25 cellular contexts compared by ENCODE assay signal in the genomic region with DNA sequence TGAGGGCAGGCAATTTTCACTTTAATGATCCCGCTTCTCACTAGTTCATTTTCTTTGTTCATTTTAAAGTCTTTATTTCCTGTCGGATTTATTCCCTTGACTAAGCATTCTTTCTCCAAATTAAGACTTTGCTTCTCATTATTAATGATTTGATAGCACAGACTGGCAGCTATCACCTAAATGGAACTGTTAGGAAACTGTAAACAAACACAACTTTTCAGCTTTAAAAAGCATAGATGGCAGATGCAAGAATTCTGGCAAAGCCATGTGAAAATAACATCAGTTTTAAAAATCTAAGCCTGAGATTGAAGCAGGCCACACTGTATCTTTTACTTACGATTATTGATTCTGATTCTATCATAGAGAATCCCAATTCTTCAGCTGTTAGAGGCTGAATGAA.
A peak's percentile ranks its signal among the peaks of the same experiment; 100 is the strongest.
DNase-seq lines count a peak whose midpoint lies in the region; ATAC-seq, FAIRE-seq and TF ChIP-seq lines count a peak whose summit lies in the region.
"Had no signal": no experiment of that assay in that cellular context is flagged by ENCODE, and none has a peak within 500 bp of the region (broad histone marks: within the 10 kb centered on the region; RNA-seq: fewer than 3 reads in every experiment).

No MANE protein-coding gene starts in this region.

- TF ChIP-seq EP300 in HepG2 (IDR thresholded peaks at IDR 0.05; ENCODE audit: low read depth in 2 of 2, low read length in 2 of 2), result no peak
- no peak for TF ChIP-seq EP300 in HepG2 (CRISPR knock-in tag; IDR thresholded peaks at IDR 0.05; ENCODE audit: borderline replicate concordance)

- peaks cover 0 to 6% (median 0%) of the 10 kb centered on the region in 4 donors for H3K9me3 ChIP-seq in liver (ENCODE audit: control insufficient read depth in 4 of 4, low read length in 3 of 4)
- no peaks in the 10 kb centered on the region for H3K9me3 ChIP-seq in HepG2 (ENCODE audit: low read length)
- H3K9me3 ChIP-seq in WERI-Rb-1 (ENCODE audit: severe bottlenecking), result no peaks in the 10 kb centered on the region
- H3K9me3 ChIP-seq in right lobe of liver, result no peaks in the 10 kb centered on the region
- H3K9me3 ChIP-seq: A549 had no signal

- no peak overlapping the region for H2AFZ ChIP-seq in HepG2 (ENCODE audit: low read length)

- POLR2A ChIA-PET in HepG2 (lab: Yijun Ruan, JAX), result no interaction called here

- H3K9ac ChIP-seq in liver (ENCODE audit: low read depth in 1 of 2, low read length in 2 of 2), result no peak overlapping the region
- H3K9ac ChIP-seq in HepG2 (ENCODE audit: insufficient read depth, low read depth, low read length), result no peak overlapping the region
- H3K9ac ChIP-seq: BLaER1 treated with 17β-estradiol and CSF1 and Interleukin-3, amounts not matched to agents 10 nM and 100 nM had no signal

- H3K27me3 ChIP-seq in liver (ENCODE audit: control insufficient read depth in 4 of 4, insufficient read depth in 4 of 4, low read length in 3 of 4) (no peaks in the 10 kb centered on the region), HepG2 (ENCODE audit: control insufficient read depth in 1 of 2, insufficient read depth in 2 of 2, low read length in 2 of 2) (no peaks in the 10 kb centered on the region), WERI-Rb-1 (ENCODE audit: insufficient read depth, low read depth, severe bottlenecking) (no peaks in the 10 kb centered on the region), right lobe of liver (no peaks in the 10 kb centered on the region)
- H3K27me3 ChIP-seq: BLaER1 treated with 17β-estradiol and CSF1 and Interleukin-3, amounts not matched to agents 10 nM and 100 nM had no signal

- no peaks in the 10 kb centered on the region for H3K79me2 ChIP-seq in HepG2 (ENCODE audit: insufficient read depth, low read length)

- 60% methylated on average over 3 of the region's 3 CpGs for WGBS in liver
- 11% methylated on average over 3 of the region's 3 CpGs for WGBS in HepG2 (ENCODE audit: low lambda C conversion rate)
- WGBS in right lobe of liver (ENCODE audit: insufficient coverage, low coverage, low lambda C conversion rate, missing lambda C conversion rate), result 59% methylated on average over 3 of the region's 3 CpGs

- FAIRE-seq in HepG2 (lab: Jason Lieb, UNC), result no peak
- FAIRE-seq: A549, GM12878, GM12892, GM18507 had no signal

- H3K4me2 ChIP-seq in HepG2 (ENCODE audit: low read depth, low read length), result no peak overlapping the region
- H3K4me2 ChIP-seq: A549; BLaER1 treated with 17β-estradiol and CSF1 and Interleukin-3, amounts not matched to agents 10 nM and 100 nM had no signal

- H3K4me1 ChIP-seq in liver (ENCODE audit: control insufficient read depth in 4 of 4, insufficient read depth in 4 of 4, low read length in 3 of 4) (peaks cover 0 to 14% (median 7%) of the 10 kb centered on the region in 4 donors), HepG2 (ENCODE audit: insufficient read depth, low read length) (no peaks in the 10 kb centered on the region), right lobe of liver (peaks cover 0 to 4% (median 0%) of the 10 kb centered on the region in 4 donors)
- H3K4me1 ChIP-seq: A549 had no signal

- no peaks in the 10 kb centered on the region for H4K20me1 ChIP-seq in HepG2 (ENCODE audit: insufficient read depth, low read length)
- H4K20me1 ChIP-seq: BLaER1 treated with 17β-estradiol and CSF1 and Interleukin-3, amounts not matched to agents 10 nM and 100 nM had no signal

- CTCF ChIA-PET in HepG2 (lab: Yijun Ruan, JAX; ENCODE audit: low intra/inter-chr PET ratio, low total read pairs), result no interaction called here

- H3K36me3 ChIP-seq in liver (ENCODE audit: control insufficient read depth in 4 of 4, insufficient read depth in 3 of 4, low read depth in 1 of 4, low read length in 3 of 4) (no peaks in the 10 kb centered on the region), HepG2 (replicated peaks in 1 of 2; ENCODE audit: control insufficient read depth in 1 of 2, insufficient read depth in 2 of 2, low read length in 2 of 2) (no peaks in the 10 kb centered on the region), WERI-Rb-1 (no peaks in the 10 kb centered on the region), right lobe of liver (no peaks in the 10 kb centered on the region)

- no peak for TF ChIP-seq POLR2A in HepG2 (IDR thresholded peaks at IDR 0.05; ENCODE audit: insufficient read depth in 1 of 2, low read depth in 2 of 2, low read length in 2 of 2)
- TF ChIP-seq POLR2A in right lobe of liver (IDR thresholded peaks at IDR 0.05), result no peak

- in situ Hi-C loops in HepG2 (cut with HindIII; ENCODE audit: extremely low pct_ligation_motif_present, low pct_unique_long_range_greater_than_20kb), result loop anchor here (25.0 kb wide), 1 partner anchor 722 kb away; no protein-coding TSS in a partner anchor

- TF ChIP-seq CTCF in liver (IDR thresholded peaks at IDR 0.05; ENCODE audit: low read depth, low read length, missing input control) (no peak), HepG2 (CRISPR knock-in tag; IDR thresholded peaks at IDR 0.05) (no peak), WERI-Rb-1 (IDR thresholded peaks at IDR 0.05; ENCODE audit: low read depth, low read length) (no peak), right lobe of liver (IDR thresholded peaks at IDR 0.05) (no peak)

- intact Hi-C loops in HepG2 (cut with micrococcal nuclease; ENCODE audit: unreplicated experiment) (no loop called here), right lobe of liver (cut with DNase I) (no loop called here)

- peak overlapping the region in 1 of 3 donors; percentile 32 for H3K4me3 ChIP-seq in liver (ENCODE audit: low read depth in 1 of 3, low read length in 3 of 3)
- no peak overlapping the region for H3K4me3 ChIP-seq in HepG2 (replicated peaks in 1 of 3; ENCODE audit: insufficient read depth in 1 of 3, low read depth in 2 of 3, low read length in 3 of 3)
- H3K4me3 ChIP-seq in WERI-Rb-1 (ENCODE audit: low read depth, low read length), result no peak overlapping the region
- H3K4me3 ChIP-seq in right lobe of liver, result no peak overlapping the region
- H3K4me3 ChIP-seq: A549; BLaER1 treated with 17β-estradiol and CSF1 and Interleukin-3, amounts not matched to agents 10 nM and 100 nM; GM12878 had no signal

- peak overlapping the region; percentile 61 to 67 for H3K27ac ChIP-seq in liver (ENCODE audit: low read depth in 1 of 2, low read length in 2 of 2)
- no peak overlapping the region for H3K27ac ChIP-seq in HepG2 (ENCODE audit: extremely low read length, insufficient read depth, low read length)
- peak overlapping the region; percentile 43 for H3K27ac ChIP-seq in WERI-Rb-1
- no peak overlapping the region for H3K27ac ChIP-seq in right lobe of liver
- H3K27ac ChIP-seq: 22Rv1; A549; BLaER1 treated with 17β-estradiol and CSF1 and Interleukin-3, amounts not matched to agents 10 nM and 100 nM; C4-2B had no signal

- TF ChIP-seq RAD21 in liver (IDR thresholded peaks at IDR 0.05), result no peak
- TF ChIP-seq RAD21 in HepG2 (CRISPR knock-in tag; IDR thresholded peaks at IDR 0.05), result no peak

- no peak for ATAC-seq in HepG2
- peak in 3 of 4 donors; percentile 41 to 58 (median 51) for ATAC-seq in right lobe of liver
- ATAC-seq in GM21381 (IDR thresholded peaks at IDR 0.05; ENCODE audit: unreplicated experiment), result no peak
- ATAC-seq in GM21515 (IDR thresholded peaks at IDR 0.05; ENCODE audit: unreplicated experiment), result no peak
- ATAC-seq: A549, GM12878 had no signal

- BruUV-seq in HepG2 (replicated peaks; lab: Mats Ljungman, UMichigan), result no TSS peak

- DNase-seq in HepG2 (ENCODE audit: low spot score) (no peak), WERI-Rb-1 (no peak), right lobe of liver (no peak), kidney tubule cell (ENCODE audit: low spot score) (no peak)
- DNase-seq: AML-193; CD4-positive, alpha-beta memory T cell; CD8-positive, alpha-beta memory T cell; COR-L47; DMS 273 treated with DMSO at 0.1 percent for 48 hours; DMS153; DMS53; DMS79; DND-41; EL; GDM1 had no signal

TF ChIP-seq in liver, 16 proteins besides CTCF, POLR2A, EP300 and RAD21 (continues in another document):
- no peak for TF ChIP-seq YY1 (IDR thresholded peaks at IDR 0.05)
- TF ChIP-seq, protein P1, sequence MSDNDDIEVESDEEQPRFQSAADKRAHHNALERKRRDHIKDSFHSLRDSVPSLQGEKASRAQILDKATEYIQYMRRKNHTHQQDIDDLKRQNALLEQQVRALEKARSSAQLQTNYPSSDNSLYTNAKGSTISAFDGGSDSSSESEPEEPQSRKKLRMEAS (IDR thresholded peaks at IDR 0.05), result no peak
- no peak for TF ChIP-seq FOXA2 (IDR thresholded peaks at IDR 0.05)
- TF ChIP-seq FOXA1 (IDR thresholded peaks at IDR 0.05), result no peak

TF ChIP-seq in HepG2, 621 proteins besides CTCF, POLR2A, EP300 and RAD21:
- TF ChIP-seq, protein P2, sequence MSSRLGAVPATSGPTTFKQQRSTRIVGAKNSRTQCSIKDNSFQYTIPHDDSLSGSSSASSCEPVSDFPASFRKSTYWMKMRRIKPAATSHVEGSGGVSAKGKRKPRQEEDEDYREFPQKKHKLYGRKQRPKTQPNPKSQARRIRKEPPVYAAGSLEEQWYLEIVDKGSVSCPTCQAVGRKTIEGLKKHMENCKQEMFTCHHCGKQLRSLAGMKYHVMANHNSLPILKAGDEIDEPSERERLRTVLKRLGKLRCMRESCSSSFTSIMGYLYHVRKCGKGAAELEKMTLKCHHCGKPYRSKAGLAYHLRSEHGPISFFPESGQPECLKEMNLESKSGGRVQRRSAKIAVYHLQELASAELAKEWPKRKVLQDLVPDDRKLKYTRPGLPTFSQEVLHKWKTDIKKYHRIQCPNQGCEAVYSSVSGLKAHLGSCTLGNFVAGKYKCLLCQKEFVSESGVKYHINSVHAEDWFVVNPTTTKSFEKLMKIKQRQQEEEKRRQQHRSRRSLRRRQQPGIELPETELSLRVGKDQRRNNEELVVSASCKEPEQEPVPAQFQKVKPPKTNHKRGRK (CRISPR knock-in tag; IDR thresholded peaks at IDR 0.05), result no peak

Comparison
In these comparisons a context has a peak if more than half of its experiments do, and no peak if none do; other contexts are left out.
1. H3K27ac ChIP-seq: peak in liver (2 of 2) and WERI-Rb-1 (single experiment); none in HepG2 (single experiment) and right lobe of liver (0 of 3).
2. ATAC-seq: peak in right lobe of liver (3 of 4); none in HepG2 (single experiment), GM21381 (single experiment) and GM21515 (single experiment).